17 cellular contexts compared by ENCODE assay signal in genomic region chr2:149657393-149657792, GRCh38.
"Had no signal": no experiment of that assay in that cellular context is flagged by ENCODE, and none has a peak within 500 bp of the region (broad histone marks: within the 10 kb centered on the region; RNA-seq: fewer than 3 reads in every experiment).

No MANE protein-coding gene starts in this region.

- H3K4me3 ChIP-seq: hepatocyte, left ventricle myocardium inferior, right atrium auricular region, skin epidermis, stomach, thoracic aorta had no signal

- H3K27me3 ChIP-seq: hepatocyte, neutrophil, right atrium auricular region, stomach had no signal

- H3K4me1 ChIP-seq: left ventricle myocardium inferior, right atrium auricular region had no signal

- H3K27ac ChIP-seq: hepatocyte, left ventricle myocardium inferior, neutrophil, right atrium auricular region, skin epidermis, stomach, thoracic aorta had no signal

- DNase-seq: activated CD4-positive, alpha-beta T cell treated with anti-CD3 and anti-CD28 coated beads, Interleukin-2, amount 50 U/mL, for 4 hours; activated CD4-positive, CD25-positive, alpha-beta regulatory T cell treated with anti-CD3 and anti-CD28 coated beads, Interleukin-2, amount 50 U/mL, for 72 hours; activated effector memory CD4-positive, alpha-beta T cell treated with Interleukin-2 at 50 U/mL for 16 hours; activated T-cell treated with anti-CD3 and anti-CD28 coated beads, Interleukin-2, amount 50 U/mL, for 1 hour; effector memory CD8-positive, alpha-beta T cell; erythroblast; kidney; left ventricle myocardium inferior; stomach had no signal

- H3K4me1 Mint-ChIP-seq: activated naive CD4-positive, alpha-beta T cell treated with anti-CD3 and anti-CD28 coated beads, Interleukin-2, amount 50 U/mL, for 24 hours; central memory CD8-positive, alpha-beta T cell had no signal

- ATAC-seq: effector memory CD8-positive, alpha-beta T cell had no signal

- H3K9me3 Mint-ChIP-seq: activated naive CD4-positive, alpha-beta T cell treated with anti-CD3 and anti-CD28 coated beads, Interleukin-2, amount 50 U/mL, for 24 hours; central memory CD8-positive, alpha-beta T cell; mesothelial cell of epicardium had no signal

- H3K4me3 Mint-ChIP-seq: activated naive CD4-positive, alpha-beta T cell treated with anti-CD3 and anti-CD28 coated beads, Interleukin-2, amount 50 U/mL, for 24 hours; central memory CD8-positive, alpha-beta T cell; effector memory CD8-positive, alpha-beta T cell; mesothelial cell of epicardium had no signal

- H3K9me3 ChIP-seq: neutrophil, thoracic aorta had no signal

- H3K36me3 Mint-ChIP-seq: activated naive CD4-positive, alpha-beta T cell treated with anti-CD3 and anti-CD28 coated beads, Interleukin-2, amount 50 U/mL, for 24 hours; mesothelial cell of epicardium had no signal

- H3K36me3 ChIP-seq: left ventricle myocardium inferior, neutrophil, right atrium auricular region, stomach, thoracic aorta had no signal

- H3K27ac Mint-ChIP-seq: activated naive CD4-positive, alpha-beta T cell treated with anti-CD3 and anti-CD28 coated beads, Interleukin-2, amount 50 U/mL, for 24 hours; effector memory CD8-positive, alpha-beta T cell; mesothelial cell of epicardium had no signal
